In genomic region chr11:120068114-120068573, GRCh38 we compare ENCODE assay signal across 11 cellular contexts.
A peak's percentile ranks its signal among the peaks of the same experiment; 100 is the strongest.
DNase-seq lines count a peak whose midpoint lies in the region; ATAC-seq and TF ChIP-seq lines count a peak whose summit lies in the region.
"Had no signal": no experiment of that assay in that cellular context is flagged by ENCODE, and none has a peak within 500 bp of the region (broad histone marks: within the 10 kb centered on the region; RNA-seq: fewer than 3 reads in every experiment).

No MANE protein-coding gene starts in this region.

- no peak for ATAC-seq in CD4-positive, alpha-beta T cell (ENCODE audit: poor library complexity)

- H3K9me3 Mint-ChIP-seq in CD4-positive, alpha-beta T cell, result no peaks in the 10 kb centered on the region
- H3K9me3 Mint-ChIP-seq in activated T-cell treated with anti-CD3 and anti-CD28 coated beads, Interleukin-2, amount 50 U/mL, for 24 hours, result no peaks in the 10 kb centered on the region
- H3K9me3 Mint-ChIP-seq: activated B cell treated with CpG ODN at 0.5 μM for 24 hours had no signal

- intact Hi-C loops in CD4-positive, alpha-beta T cell (cut with DNase I, micrococcal nuclease), result no loop called here

- no peak overlapping the region for H3K27ac ChIP-seq in SJCRH30
- no peak overlapping the region for H3K27ac ChIP-seq in CD4-positive, alpha-beta T cell (ENCODE audit: low read depth, low read length)

- H3K36me3 ChIP-seq in SJCRH30, result no peaks in the 10 kb centered on the region

- H3K27me3 Mint-ChIP-seq in CD4-positive, alpha-beta T cell, result peaks cover 39% of the 10 kb centered on the region
- H3K27me3 Mint-ChIP-seq in activated T-cell treated with anti-CD3 and anti-CD28 coated beads, Interleukin-2, amount 50 U/mL, for 24 hours, result peaks cover 34% of the 10 kb centered on the region

- H3K36me3 Mint-ChIP-seq in CD4-positive, alpha-beta T cell (ENCODE audit: low read depth), result no peaks in the 10 kb centered on the region
- no peaks in the 10 kb centered on the region for H3K36me3 Mint-ChIP-seq in activated T-cell treated with anti-CD3 and anti-CD28 coated beads, Interleukin-2, amount 50 U/mL, for 24 hours (ENCODE audit: low read depth)

- no peaks in the 10 kb centered on the region for H3K27me3 ChIP-seq in SJCRH30
- H3K27me3 ChIP-seq in CD4-positive, alpha-beta T cell (ENCODE audit: control insufficient read depth, insufficient read depth, low read length), result peaks cover 2% of the 10 kb centered on the region

- 0 out of 2 replicates have a peak overlapping the region, but pooled peaks have one; percentile 21 for H3K4me3 ChIP-seq in SJCRH30

- peaks cover 7% of the 10 kb centered on the region; the same call in 1 of the 2 replicates for H3K4me1 ChIP-seq in SJCRH30

- no peak overlapping the region for H3K4me3 Mint-ChIP-seq in CD4-positive, alpha-beta T cell
- H3K4me3 Mint-ChIP-seq in activated T-cell treated with anti-CD3 and anti-CD28 coated beads, Interleukin-2, amount 50 U/mL, for 24 hours, result no peak overlapping the region
- H3K4me3 Mint-ChIP-seq: activated B cell treated with CpG ODN at 0.5 μM for 24 hours, B cell had no signal

- CTCF ChIA-PET in CD4-positive, alpha-beta T cell (lab: Charles Lee), result no interaction called here

- H3K4me1 Mint-ChIP-seq in CD4-positive, alpha-beta T cell (ENCODE audit: low read depth), result no peaks in the 10 kb centered on the region
- H3K4me1 Mint-ChIP-seq in activated T-cell treated with anti-CD3 and anti-CD28 coated beads, Interleukin-2, amount 50 U/mL, for 24 hours (ENCODE audit: low read depth), result no peaks in the 10 kb centered on the region
- H3K4me1 Mint-ChIP-seq: activated B cell treated with CpG ODN at 0.5 μM for 24 hours, B cell had no signal

- POLR2A ChIA-PET in CD4-positive, alpha-beta T cell (lab: Charles Lee), result no interaction called here

- H3K27ac Mint-ChIP-seq in CD4-positive, alpha-beta T cell, result no peak overlapping the region
- no peak overlapping the region for H3K27ac Mint-ChIP-seq in activated T-cell treated with anti-CD3 and anti-CD28 coated beads, Interleukin-2, amount 50 U/mL, for 24 hours
- H3K27ac Mint-ChIP-seq: activated B cell treated with CpG ODN at 0.5 μM for 24 hours, B cell had no signal

- no peaks in the 10 kb centered on the region for H3K9me3 ChIP-seq in SJCRH30 (replicated peaks)
- H3K9me3 ChIP-seq in CD4-positive, alpha-beta T cell (ENCODE audit: control insufficient read depth, low read length), result no peaks in the 10 kb centered on the region

- DNase-seq in A172 (ENCODE audit: low spot score) (peak; percentile 83), HCEC 1CT (peak; percentile 38), SJCRH30 (peak; percentile 6 to 48), glomerular endothelial cell (ENCODE audit: extremely low read depth, low read depth, low spot score) (peak; percentile 3), DMS53 (lab: John Stamatoyannopoulos, UW) (no peak)
- DNase-seq in CD4-positive, alpha-beta T cell, result no peak
- no peak for DNase-seq in stimulated activated naive CD4-positive, alpha-beta T cell (lab: John Stamatoyannopoulos, UW)
- no peak for DNase-seq in activated T-cell treated with anti-CD3 and anti-CD28 coated beads, Interleukin-2, amount 50 U/mL, for 24 hours
- DNase-seq: activated B cell treated with CpG ODN at 0.5 μM for 24 hours, NCI-H187 had no signal

- TF ChIP-seq CTCF in CD4-positive, alpha-beta T cell (IDR thresholded peaks at IDR 0.05), result no peak

Comparison
In these comparisons a context has a peak if more than half of its experiments do, and no peak if none do; other contexts are left out.
1. DNase-seq: peak in A172 (single experiment), HCEC 1CT (single experiment), SJCRH30 (2 of 2) and glomerular endothelial cell (single experiment); none in CD4-positive, alpha-beta T cell (0 of 10), stimulated activated naive CD4-positive, alpha-beta T cell (0 of 6), activated T-cell treated with anti-CD3 and anti-CD28 coated beads, Interleukin-2, amount 50 U/mL, for 24 hours (single experiment) and DMS53 (single experiment).